In the genomic region with DNA sequence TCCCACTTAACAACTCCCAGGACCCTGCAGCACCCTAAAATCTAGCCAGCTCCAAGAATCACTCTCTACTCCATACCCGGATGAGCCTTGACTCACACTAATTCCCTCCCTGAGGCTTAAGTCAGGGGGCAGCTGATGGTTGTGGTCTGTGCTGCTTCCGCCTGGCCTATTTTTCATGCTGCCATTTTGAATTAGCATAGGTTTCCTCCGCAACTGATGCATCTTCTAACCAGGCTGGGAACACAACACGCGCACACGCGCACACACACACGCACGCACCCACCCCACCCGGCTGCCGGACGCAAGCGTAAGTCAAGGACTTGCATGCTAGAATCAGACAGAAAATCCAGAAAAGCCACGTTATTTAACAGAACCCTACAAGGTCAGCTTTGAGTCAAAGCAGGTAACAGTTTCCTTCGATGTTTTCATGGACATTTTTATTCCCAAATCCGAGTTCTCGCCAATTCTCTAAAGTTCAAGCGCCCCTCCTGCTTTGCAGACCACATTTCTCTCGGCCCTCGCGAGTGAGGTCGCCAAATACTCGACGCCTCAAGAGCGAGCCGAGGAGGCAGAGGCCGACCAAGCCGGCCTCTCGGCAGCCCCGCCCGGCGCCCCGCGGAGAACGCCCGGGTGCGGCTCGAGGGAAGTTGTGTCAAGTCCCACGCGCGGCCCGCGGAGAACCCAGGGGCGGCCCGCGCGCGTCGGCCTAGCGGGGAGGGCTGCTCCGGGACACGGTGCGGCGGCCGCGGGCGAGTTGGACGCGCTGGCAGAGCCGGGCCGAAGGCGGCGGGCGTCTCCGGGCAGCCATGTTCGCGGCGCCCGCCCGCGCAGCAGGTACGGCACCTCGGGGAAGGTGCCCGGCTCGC, we compare ENCODE assay signal across 8 cellular contexts. TPM values are rescaled to one million over a fixed set of nuclear protein-coding genes. Genes with fewer than 3 reads are reported as not detected.
DNase-seq lines count a peak whose midpoint lies in the region; ATAC-seq, FAIRE-seq and TF ChIP-seq lines count a peak whose summit lies in the region.

No MANE protein-coding gene starts in this region.

- peak overlapping the region; percentile 41 for H2AFZ ChIP-seq in ACC112 (ENCODE audit: low read length, unreplicated experiment)

- DNase-seq in GM18507 (ENCODE audit: extremely low spot score, insufficient read length, low read depth) (no peak), NCI-H524 (lab: John Stamatoyannopoulos, UW) (peak; percentile 60 to 79), fibroblast of the conjunctiva (ENCODE audit: low read depth) (peak; percentile 56), naive B cell (peak; percentile 51), type B pancreatic cell (ENCODE audit: extremely low spot score, unreplicated experiment) (peak; percentile 73)
- DNase-seq in activated effector memory CD4-positive, alpha-beta T cell treated with anti-CD3 and anti-CD28 coated beads, Interleukin-2, amount 50 U/mL, for 16 hours, result peak; percentile 65

- peaks cover 18% of the 10 kb centered on the region for H3K4me1 ChIP-seq in ACC112 (ENCODE audit: control insufficient read depth, insufficient read depth, low read length, unreplicated experiment)

- H3K36me3 Mint-ChIP-seq in naive B cell, result peaks cover 0 to 2% of the 10 kb centered on the region in 2 donors
- H3K36me3 Mint-ChIP-seq in type B pancreatic cell, result peaks cover 12% of the 10 kb centered on the region

- no peaks in the 10 kb centered on the region for H3K27me3 ChIP-seq in ACC112 (ENCODE audit: insufficient read depth, low read length)

- no peak for TF ChIP-seq CTCF in type B pancreatic cell (conservative IDR thresholded peaks at IDR 0.05)

- H3K36me3 ChIP-seq in ACC112 (ENCODE audit: insufficient read depth, low read length), result no peaks in the 10 kb centered on the region

- FAIRE-seq in GM18507 (lab: Jason Lieb, UNC), result peak; percentile 82

- H3K27ac Mint-ChIP-seq in naive B cell, result peak overlapping the region; percentile 58 to 98 (median 90)
- peak overlapping the region; percentile 99 for H3K27ac Mint-ChIP-seq in type B pancreatic cell

- peaks cover 8 to 34% (median 17%) of the 10 kb centered on the region in 3 donors for H3K27me3 Mint-ChIP-seq in naive B cell
- no peaks in the 10 kb centered on the region for H3K27me3 Mint-ChIP-seq in type B pancreatic cell

- H3K9me3 Mint-ChIP-seq in naive B cell, result peaks cover 0 to 15% (median 10%) of the 10 kb centered on the region in 7 donors
- H3K9me3 Mint-ChIP-seq in type B pancreatic cell, result peaks cover 5% of the 10 kb centered on the region

- H3K4me1 Mint-ChIP-seq in naive B cell (peaks cover 21 to 33% (median 33%) of the 10 kb centered on the region in 3 donors), type B pancreatic cell (ENCODE audit: unreplicated experiment) (peaks cover 17% of the 10 kb centered on the region)

- peaks cover 65% of the 10 kb centered on the region for H3K79me2 ChIP-seq in ACC112 (ENCODE audit: control insufficient read depth, insufficient read depth, low read length, unreplicated experiment)

- H3K4me3 Mint-ChIP-seq in naive B cell (peak overlapping the region; percentile 81 to 95 (median 90)), type B pancreatic cell (peak overlapping the region; percentile 94)

- peak overlapping the region; percentile 91 for H3K27ac ChIP-seq in ACC112 (ENCODE audit: low read depth, low read length)

- peak overlapping the region; percentile 88 for H3K4me3 ChIP-seq in ACC112 (ENCODE audit: low read depth, low read length)

- ATAC-seq in HG02943 (IDR thresholded peaks at IDR 0.05; ENCODE audit: low read depth, unreplicated experiment), result peak; percentile 43
- ATAC-seq in naive B cell (ENCODE audit: low read depth in 2 of 2), result peak; percentile 48 to 49

RNA-seq across cellular contexts. Expression of a gene that starts 1.0 kb away (rescaled TPM):
- 10 to 100 TPM in 4 of 6 donors, 1 to 10 TPM in 2; 4.0 to 18.8 (median 14.4) TPM for polyA plus RNA-seq in naive B cell (ENCODE audit: low read depth in 6 of 6)
- total RNA-seq in type B pancreatic cell (ENCODE audit: low replicate concordance), result 62.7 and 79.6 TPM in 2 replicates

RNA-seq across cellular contexts. Expression of a gene that starts 37.9 kb away (rescaled TPM):
- polyA plus RNA-seq in naive B cell (ENCODE audit: low read depth in 6 of 6), result 1 to 10 TPM; 1.5 to 3.3 (median 2.4) TPM
- total RNA-seq in type B pancreatic cell (ENCODE audit: low replicate concordance), result 18.3 and 22.6 TPM in 2 replicates

RNA-seq across cellular contexts. Expression of a gene that starts 39.6 kb away (rescaled TPM):
- polyA plus RNA-seq in naive B cell (ENCODE audit: low read depth in 6 of 6), result 1 to 10 TPM; 1.1 to 4.1 (median 3.1) TPM
- total RNA-seq in type B pancreatic cell (ENCODE audit: low replicate concordance), result 27.7 and 46.0 TPM in 2 replicates
